ENCODE assay signal across 1 cellular context in the genomic region with DNA sequence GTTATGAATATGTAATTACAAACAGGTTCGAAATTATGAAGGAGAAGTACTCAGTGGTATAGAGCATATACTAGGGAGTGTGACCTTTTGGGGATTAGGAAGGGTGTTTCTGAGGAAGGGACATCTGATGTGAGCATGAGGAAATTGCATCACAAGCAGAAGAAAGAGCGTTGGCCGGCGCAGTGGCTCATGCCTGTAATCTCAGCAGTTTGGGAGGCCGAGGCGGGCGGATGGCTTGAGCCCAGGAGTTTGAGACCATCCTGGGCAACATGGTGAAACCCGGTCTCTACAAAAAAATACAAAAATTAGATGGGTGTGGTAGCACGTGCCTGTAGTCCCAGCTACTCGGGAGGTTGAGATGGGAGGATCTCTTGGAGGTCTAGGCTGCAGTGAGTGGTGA.
TF ChIP-seq lines count a peak whose summit lies in the region.

No MANE protein-coding gene starts in this region.

TF ChIP-seq in liver, 16 proteins besides CTCF, POLR2A, EP300 and RAD21 (continued from another document):
- TF ChIP-seq, protein P1, sequence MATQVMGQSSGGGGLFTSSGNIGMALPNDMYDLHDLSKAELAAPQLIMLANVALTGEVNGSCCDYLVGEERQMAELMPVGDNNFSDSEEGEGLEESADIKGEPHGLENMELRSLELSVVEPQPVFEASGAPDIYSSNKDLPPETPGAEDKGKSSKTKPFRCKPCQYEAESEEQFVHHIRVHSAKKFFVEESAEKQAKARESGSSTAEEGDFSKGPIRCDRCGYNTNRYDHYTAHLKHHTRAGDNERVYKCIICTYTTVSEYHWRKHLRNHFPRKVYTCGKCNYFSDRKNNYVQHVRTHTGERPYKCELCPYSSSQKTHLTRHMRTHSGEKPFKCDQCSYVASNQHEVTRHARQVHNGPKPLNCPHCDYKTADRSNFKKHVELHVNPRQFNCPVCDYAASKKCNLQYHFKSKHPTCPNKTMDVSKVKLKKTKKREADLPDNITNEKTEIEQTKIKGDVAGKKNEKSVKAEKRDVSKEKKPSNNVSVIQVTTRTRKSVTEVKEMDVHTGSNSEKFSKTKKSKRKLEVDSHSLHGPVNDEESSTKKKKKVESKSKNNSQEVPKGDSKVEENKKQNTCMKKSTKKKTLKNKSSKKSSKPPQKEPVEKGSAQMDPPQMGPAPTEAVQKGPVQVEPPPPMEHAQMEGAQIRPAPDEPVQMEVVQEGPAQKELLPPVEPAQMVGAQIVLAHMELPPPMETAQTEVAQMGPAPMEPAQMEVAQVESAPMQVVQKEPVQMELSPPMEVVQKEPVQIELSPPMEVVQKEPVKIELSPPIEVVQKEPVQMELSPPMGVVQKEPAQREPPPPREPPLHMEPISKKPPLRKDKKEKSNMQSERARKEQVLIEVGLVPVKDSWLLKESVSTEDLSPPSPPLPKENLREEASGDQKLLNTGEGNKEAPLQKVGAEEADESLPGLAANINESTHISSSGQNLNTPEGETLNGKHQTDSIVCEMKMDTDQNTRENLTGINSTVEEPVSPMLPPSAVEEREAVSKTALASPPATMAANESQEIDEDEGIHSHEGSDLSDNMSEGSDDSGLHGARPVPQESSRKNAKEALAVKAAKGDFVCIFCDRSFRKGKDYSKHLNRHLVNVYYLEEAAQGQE (IDR thresholded peaks at IDR 0.05), result no peak
- TF ChIP-seq, protein P2, sequence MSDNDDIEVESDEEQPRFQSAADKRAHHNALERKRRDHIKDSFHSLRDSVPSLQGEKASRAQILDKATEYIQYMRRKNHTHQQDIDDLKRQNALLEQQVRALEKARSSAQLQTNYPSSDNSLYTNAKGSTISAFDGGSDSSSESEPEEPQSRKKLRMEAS (IDR thresholded peaks at IDR 0.05), result no peak
- TF ChIP-seq GABPA (IDR thresholded peaks at IDR 0.05 in 1 of 2, conservative IDR thresholded peaks at IDR 0.05 in 1 of 2) (no peak), HNF4A (conservative IDR thresholded peaks at IDR 0.05) (no peak), NR2F2 (IDR thresholded peaks at IDR 0.05) (no peak), SP1 (IDR thresholded peaks at IDR 0.05) (no peak), TAF1 (conservative IDR thresholded peaks at IDR 0.05) (no peak), FOXA2 (IDR thresholded peaks at IDR 0.05) (no peak), JUND (IDR thresholded peaks at IDR 0.05) (no peak), EGR1 (IDR thresholded peaks at IDR 0.05; ENCODE audit: low read depth in 2 of 2) (no peak), HNF4G (IDR thresholded peaks at IDR 0.05) (no peak), YY1 (IDR thresholded peaks at IDR 0.05) (no peak)
- TF ChIP-seq, protein P3, sequence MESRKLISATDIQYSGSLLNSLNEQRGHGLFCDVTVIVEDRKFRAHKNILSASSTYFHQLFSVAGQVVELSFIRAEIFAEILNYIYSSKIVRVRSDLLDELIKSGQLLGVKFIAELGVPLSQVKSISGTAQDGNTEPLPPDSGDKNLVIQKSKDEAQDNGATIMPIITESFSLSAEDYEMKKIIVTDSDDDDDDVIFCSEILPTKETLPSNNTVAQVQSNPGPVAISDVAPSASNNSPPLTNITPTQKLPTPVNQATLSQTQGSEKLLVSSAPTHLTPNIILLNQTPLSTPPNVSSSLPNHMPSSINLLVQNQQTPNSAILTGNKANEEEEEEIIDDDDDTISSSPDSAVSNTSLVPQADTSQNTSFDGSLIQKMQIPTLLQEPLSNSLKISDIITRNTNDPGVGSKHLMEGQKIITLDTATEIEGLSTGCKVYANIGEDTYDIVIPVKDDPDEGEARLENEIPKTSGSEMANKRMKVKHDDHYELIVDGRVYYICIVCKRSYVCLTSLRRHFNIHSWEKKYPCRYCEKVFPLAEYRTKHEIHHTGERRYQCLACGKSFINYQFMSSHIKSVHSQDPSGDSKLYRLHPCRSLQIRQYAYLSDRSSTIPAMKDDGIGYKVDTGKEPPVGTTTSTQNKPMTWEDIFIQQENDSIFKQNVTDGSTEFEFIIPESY (IDR thresholded peaks at IDR 0.05), result no peak
